8 cellular contexts compared by ENCODE assay signal in the genomic region with DNA sequence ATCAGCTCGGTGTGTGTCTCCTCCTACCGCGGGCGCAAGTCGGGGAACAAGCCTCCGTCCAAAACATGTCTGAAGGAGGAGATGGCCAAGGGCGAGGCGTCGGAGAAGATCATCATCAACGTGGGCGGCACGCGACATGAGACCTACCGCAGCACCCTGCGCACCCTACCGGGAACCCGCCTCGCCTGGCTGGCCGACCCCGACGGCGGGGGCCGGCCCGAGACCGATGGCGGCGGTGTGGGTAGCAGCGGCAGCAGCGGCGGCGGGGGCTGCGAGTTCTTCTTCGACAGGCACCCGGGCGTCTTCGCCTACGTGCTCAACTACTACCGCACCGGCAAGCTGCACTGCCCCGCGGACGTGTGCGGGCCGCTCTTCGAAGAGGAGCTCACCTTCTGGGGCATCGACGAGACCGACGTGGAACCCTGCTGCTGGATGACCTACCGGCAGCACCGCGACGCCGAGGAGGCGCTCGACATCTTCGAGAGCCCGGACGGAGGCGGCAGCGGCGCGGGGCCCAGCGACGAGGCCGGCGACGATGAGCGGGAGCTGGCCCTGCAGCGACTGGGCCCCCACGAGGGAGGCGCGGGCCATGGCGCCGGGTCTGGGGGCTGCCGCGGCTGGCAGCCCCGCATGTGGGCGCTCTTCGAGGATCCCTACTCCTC. TPM values are rescaled to one million over a fixed set of nuclear protein-coding genes. Genes with fewer than 3 reads are reported as not detected.
A peak's percentile ranks its signal among the peaks of the same experiment; 100 is the strongest.
DNase-seq lines count a peak whose midpoint lies in the region; ATAC-seq and TF ChIP-seq lines count a peak whose summit lies in the region.

No MANE protein-coding gene starts in this region.

- no peaks in the 10 kb centered on the region for H3K4me1 Mint-ChIP-seq in Caco-2 (ENCODE audit: low read depth, unreplicated experiment)

- ATAC-seq in Panc1: no peak

- H3K36me3 Mint-ChIP-seq in Caco-2 (ENCODE audit: insufficient read depth, unreplicated experiment): peaks cover 4% of the 10 kb centered on the region

- no peaks in the 10 kb centered on the region for H3K9me3 ChIP-seq in Caco-2
- H3K9me3 ChIP-seq in Panc1 (ENCODE audit: control insufficient read depth, insufficient read depth, low read depth, low read length): no peaks in the 10 kb centered on the region
- H3K9me3 ChIP-seq in neuron (ENCODE audit: low read length): no peaks in the 10 kb centered on the region

- H3K4me3 ChIP-seq in Caco-2 (ENCODE audit: low read depth, low read length) (peak overlapping the region; percentile 51), Panc1 (ENCODE audit: low read depth in 2 of 2, low read length in 2 of 2) (peak overlapping the region; percentile 53 to 58), neuron (ENCODE audit: low read length) (peak overlapping the region; percentile 44)

- CTCF ChIA-PET in Caco-2 (lab: Charles Lee) (interaction anchor here (1.3 kb wide), 1 partner anchor 101 kb away, joined by 4 read pairs; no protein-coding TSS in a partner anchor), Panc1 (lab: Charles Lee) (interaction anchor here (1.6 kb wide), 1 partner anchor 101 kb away, joined by 4 read pairs; no protein-coding TSS in a partner anchor)

- no peaks in the 10 kb centered on the region for H3K27me3 Mint-ChIP-seq in Caco-2 (ENCODE audit: insufficient read depth, unreplicated experiment)

- TF ChIP-seq CTCF in Caco-2 (IDR thresholded peaks at IDR 0.05; ENCODE audit: insufficient read depth in 1 of 2, low read depth in 1 of 2, low read length in 1 of 2, severe bottlenecking in 1 of 2, unreplicated experiment in 1 of 2) (no peak), Panc1 (IDR thresholded peaks at IDR 0.05) (no peak; the same call in 1 of the 2 replicates)

- H3K4me1 ChIP-seq in Caco-2: peaks cover 4% of the 10 kb centered on the region; the same call in 1 of the 2 replicates
- peaks cover 22% of the 10 kb centered on the region for H3K4me1 ChIP-seq in Panc1 (ENCODE audit: control insufficient read depth, insufficient read depth, low read length)
- H3K4me1 ChIP-seq in neuron (ENCODE audit: insufficient read depth, low read length): peaks cover 13% of the 10 kb centered on the region

- peak overlapping the region; percentile 69 for H3K4me3 Mint-ChIP-seq in Caco-2 (ENCODE audit: unreplicated experiment)

- no peak overlapping the region for H3K27ac Mint-ChIP-seq in Caco-2 (ENCODE audit: unreplicated experiment)

- H3K36me3 ChIP-seq in Caco-2 (ENCODE audit: control insufficient read depth, insufficient read depth, low read length) (no peaks in the 10 kb centered on the region), Panc1 (ENCODE audit: control insufficient read depth, insufficient read depth, low read length) (no peaks in the 10 kb centered on the region; the same call in 1 of the 2 replicates), neuron (ENCODE audit: insufficient read depth, low read length) (no peaks in the 10 kb centered on the region)

- no peaks in the 10 kb centered on the region for H3K9me3 Mint-ChIP-seq in Caco-2 (ENCODE audit: unreplicated experiment)

- intact Hi-C loops in Caco-2 (cut with micrococcal nuclease; ENCODE audit: unreplicated experiment) (no loop called here), Panc1 (cut with micrococcal nuclease; ENCODE audit: unreplicated experiment) (no loop called here)

- DNase-seq in Caco-2 (no peak), Panc1 (ENCODE audit: low read depth, low spot score) (no peak), ecto neural progenitor cell (ENCODE audit: low spot score) (peak; percentile 71), amniotic stem cell (lab: John Stamatoyannopoulos, UW) (no peak), iPS-NIHi7 (ENCODE audit: extremely low spot score) (no peak), NCI-H2107 treated with DMSO at 0.1 percent for 48 hours (lab: John Stamatoyannopoulos, UW; ENCODE audit: unreplicated experiment) (no peak), islet precursor cell (no peak)

- H3K27me3 ChIP-seq in Caco-2 (replicated peaks; ENCODE audit: control insufficient read depth, insufficient read depth, low read length) (no peaks in the 10 kb centered on the region), Panc1 (ENCODE audit: control insufficient read depth, insufficient read depth, low read length) (no peaks in the 10 kb centered on the region), neuron (ENCODE audit: insufficient read depth, low read length) (peaks cover 46% of the 10 kb centered on the region)

- no TSS peak for BruUV-seq in Caco-2 (replicated peaks; lab: Mats Ljungman, UMichigan)
- BruUV-seq in Panc1 (replicated peaks; lab: Mats Ljungman, UMichigan): no TSS peak

- in situ Hi-C loops in Panc1 (cut with HindIII; ENCODE audit: low pct_unique_long_range_greater_than_20kb, low sequenced_read_pairs): no loop called here

- peak overlapping the region; percentile 81 for H2AFZ ChIP-seq in neuron (ENCODE audit: low read depth, low read length)

- POLR2A ChIA-PET in Caco-2 (lab: Charles Lee) (no interaction called here), Panc1 (lab: Charles Lee) (no interaction called here)

- peak overlapping the region; percentile 34; the same call in 1 of the 2 replicates for H3K27ac ChIP-seq in Panc1 (ENCODE audit: low read length)

RNA-seq across cellular contexts. Expression of a gene that starts 1.5 kb away (rescaled TPM):
- total RNA-seq in Caco-2 (2022) (5.3 TPM in 2 replicates), Panc1 (2021; ENCODE audit: unreplicated experiment) (15.4 TPM)
- 12.5 TPM for polyA plus RNA-seq in Panc1 (2012; ENCODE audit: insufficient read length)
